In the genomic region with DNA sequence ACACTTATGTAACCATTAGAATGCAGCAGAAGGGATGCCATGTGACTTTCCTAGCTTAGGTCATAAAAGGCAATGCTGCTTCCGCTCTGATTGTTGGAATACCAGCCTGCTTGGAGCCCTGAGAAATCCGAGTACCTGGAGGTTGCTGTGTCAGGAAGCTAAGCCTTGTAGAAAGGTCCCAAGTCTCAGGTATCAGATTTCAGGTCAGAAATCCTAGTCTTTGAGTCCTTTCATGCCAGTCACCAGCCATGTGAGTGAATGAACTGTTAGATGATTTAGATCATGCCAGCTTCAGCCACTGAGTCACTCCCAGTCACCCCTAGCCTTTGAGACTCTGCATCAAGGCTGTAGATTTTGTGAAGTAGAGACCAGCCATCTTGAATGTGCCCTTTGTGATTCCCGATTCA, we compare ENCODE assay signal across 11 cellular contexts. TPM values are rescaled to one million over a fixed set of nuclear protein-coding genes. Genes with fewer than 3 reads are reported as not detected.
A peak's percentile ranks its signal among the peaks of the same experiment; 100 is the strongest.
DNase-seq lines count a peak whose midpoint lies in the region; TF ChIP-seq lines count a peak whose summit lies in the region.
"Had no signal": no experiment of that assay in that cellular context is flagged by ENCODE, and none has a peak within 500 bp of the region (broad histone marks: within the 10 kb centered on the region; RNA-seq: fewer than 3 reads in every experiment).

No MANE protein-coding gene starts in this region.

- H3K27me3 ChIP-seq in Caco-2 (replicated peaks; ENCODE audit: control insufficient read depth, insufficient read depth, low read length) = no peaks in the 10 kb centered on the region
- H3K27me3 ChIP-seq in hepatocyte = no peaks in the 10 kb centered on the region

- H3K36me3 Mint-ChIP-seq in Caco-2 (ENCODE audit: insufficient read depth, unreplicated experiment) = peaks cover 3% of the 10 kb centered on the region

- H3K4me1 Mint-ChIP-seq in Caco-2 (ENCODE audit: low read depth, unreplicated experiment) = peaks cover 9% of the 10 kb centered on the region

- H3K9me2 ChIP-seq in hepatocyte (replicated peaks; ENCODE audit: insufficient read depth) = no peaks in the 10 kb centered on the region

- H3K36me3 ChIP-seq in Caco-2 (ENCODE audit: control insufficient read depth, insufficient read depth, low read length) (no peaks in the 10 kb centered on the region), hepatocyte (replicated peaks; ENCODE audit: insufficient read depth, low read depth) (no peaks in the 10 kb centered on the region)

- no peak overlapping the region for H3K4me2 ChIP-seq in hepatocyte
- H3K4me2 ChIP-seq: KMS-11 had no signal

- H3K9me3 Mint-ChIP-seq in Caco-2 (ENCODE audit: unreplicated experiment) = no peaks in the 10 kb centered on the region

- H2AFZ ChIP-seq in hepatocyte = no peak overlapping the region

- POLR2A ChIA-PET in Caco-2 (lab: Charles Lee) (no interaction called here), RWPE1 (lab: Yijun Ruan, JAX; ENCODE audit: low non-redundant PET) (no interaction called here)

- peaks cover 5% of the 10 kb centered on the region; the same call in 1 of the 2 replicates for H3K4me1 ChIP-seq in Caco-2
- peaks cover 8% of the 10 kb centered on the region for H3K4me1 ChIP-seq in hepatocyte (ENCODE audit: insufficient read depth)

- H3K79me2 ChIP-seq in hepatocyte = peaks cover 66% of the 10 kb centered on the region

- 54% methylated on average over 3 of the region's 3 CpGs for WGBS in hepatocyte (ENCODE audit: low lambda C conversion rate, missing lambda C conversion rate)

- no peak overlapping the region for H3K27ac Mint-ChIP-seq in Caco-2 (ENCODE audit: unreplicated experiment)

- H3K9me3 ChIP-seq in Caco-2 (no peaks in the 10 kb centered on the region), hepatocyte (ENCODE audit: low read depth) (no peaks in the 10 kb centered on the region)

- H3K4me3 ChIP-seq in Caco-2 (ENCODE audit: low read depth, low read length) (no peak overlapping the region), hepatocyte (no peak overlapping the region)

- TF ChIP-seq CTCF in Caco-2 (IDR thresholded peaks at IDR 0.05; ENCODE audit: insufficient read depth in 1 of 2, low read depth in 1 of 2, low read length in 1 of 2, severe bottlenecking in 1 of 2, unreplicated experiment in 1 of 2) (no peak), RWPE1 (conservative IDR thresholded peaks at IDR 0.05; ENCODE audit: low read depth) (no peak), hepatocyte (IDR thresholded peaks at IDR 0.05; ENCODE audit: poor library complexity) (no peak)

- H3K27me3 Mint-ChIP-seq in Caco-2 (ENCODE audit: insufficient read depth, unreplicated experiment) = no peaks in the 10 kb centered on the region
- H3K27me3 Mint-ChIP-seq: CD4-positive, CD25-positive, alpha-beta regulatory T cell had no signal

- no TSS peak for BruUV-seq in Caco-2 (replicated peaks; lab: Mats Ljungman, UMichigan)

- CTCF ChIA-PET in Caco-2 (lab: Charles Lee) = no interaction called here
- CTCF ChIA-PET in RWPE1 (lab: Yijun Ruan, JAX) = interaction anchor here (1.1 kb wide), 1 partner anchor 24 kb away, joined by 3 read pairs; the partner anchor contains the start of gene RAP1GDS1

- H3K27ac ChIP-seq in RWPE1 = no peak overlapping the region
- H3K27ac ChIP-seq in hepatocyte = peak overlapping the region; percentile 4
- H3K27ac ChIP-seq: KMS-11 had no signal

- no peaks in the 10 kb centered on the region for H4K20me1 ChIP-seq in hepatocyte (ENCODE audit: insufficient read depth, poor library complexity, severe bottlenecking)

- DNase-seq in Caco-2 (peak; percentile 4 to 36), HCEC 1CT (peak; percentile 21), RWPE1 (ENCODE audit: low spot score) (peak; percentile 31), hepatocyte (ENCODE audit: low spot score) (peak; percentile 12), epidermal melanocyte (ENCODE audit: insufficient read length, low spot score) (no peak), GF-D8 (lab: John Stamatoyannopoulos, UW) (no peak), SW480 (ENCODE audit: low spot score) (no peak), COR-L47 (lab: John Stamatoyannopoulos, UW) (no peak)
- DNase-seq: CD4-positive, CD25-positive, alpha-beta regulatory T cell; SW 1271 had no signal

- intact Hi-C loops in Caco-2 (cut with micrococcal nuclease; ENCODE audit: unreplicated experiment) = no loop called here

- no peak overlapping the region for H3K4me3 Mint-ChIP-seq in Caco-2 (ENCODE audit: unreplicated experiment)
- H3K4me3 Mint-ChIP-seq: CD4-positive, CD25-positive, alpha-beta regulatory T cell had no signal

RNA-seq across cellular contexts. Expression of gene RAP1GDS1, which starts 23.5 kb away (rescaled TPM):
- total RNA-seq in Caco-2 (2022) = 40.3 and 45.5 TPM in 2 replicates
- 36.2 and 42.7 TPM in 2 replicates for total RNA-seq in hepatocyte
- polyA plus RNA-seq in hepatocyte = 25.3 and 28.5 TPM in 2 replicates

Comparison
In these comparisons a context has a peak if more than half of its experiments do, and no peak if none do; other contexts are left out.
1. DNase-seq: peak in Caco-2 (2 of 2), HCEC 1CT (single experiment), RWPE1 (single experiment) and hepatocyte (single experiment); none in epidermal melanocyte (single experiment), GF-D8 (single experiment), SW480 (single experiment) and COR-L47 (single experiment).